Comparison of ENCODE assay signal across 27 cellular contexts in the genomic region with DNA sequence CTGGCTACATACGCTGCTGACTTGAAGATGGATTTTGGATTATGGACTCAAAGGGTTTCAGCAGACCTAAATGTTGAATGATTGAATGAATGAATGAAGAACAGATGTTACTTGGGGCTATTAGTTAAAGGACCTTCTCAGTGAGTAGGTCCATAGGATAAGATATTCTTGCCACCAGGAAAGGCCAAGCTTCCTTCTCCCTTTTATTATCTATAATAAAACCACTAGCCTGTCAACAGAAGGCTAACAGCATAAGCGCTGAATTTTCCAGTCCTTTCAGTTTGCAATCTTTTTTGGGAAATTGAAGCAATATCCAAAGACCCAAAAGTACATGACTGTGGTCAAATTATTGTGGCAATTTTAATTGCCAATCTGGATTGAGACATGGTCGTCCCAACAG.
"Had no signal": no experiment of that assay in that cellular context is flagged by ENCODE, and none has a peak within 500 bp of the region (broad histone marks: within the 10 kb centered on the region; RNA-seq: fewer than 3 reads in every experiment).

No MANE protein-coding gene starts in this region.

- H3K9me3 ChIP-seq: left ventricle myocardium inferior, neutrophil, right atrium auricular region, right lobe of liver, tibial nerve, uterus had no signal

- ATAC-seq: natural killer cell; right lobe of liver; stimulated activated memory B cell treated with anti-CD40 and anti-IgM and Interleukin-4, amounts not matched to agents 10 μg/mL and 1 μg/mL and 100 μg/mL, for 72 hours; stimulated activated naive CD8-positive, alpha-beta T cell treated with anti-CD3 and anti-CD28 coated beads, Interleukin-15, amount 100 ng/mL, for 72 hours had no signal

- H3K4me3 Mint-ChIP-seq: immature natural killer cell; natural killer cell; nephron progenitor cell; neural progenitor cell; stimulated activated memory B cell treated with anti-CD40 and anti-IgM and Interleukin-4, amounts not matched to agents 10 μg/mL and 1 μg/mL and 100 μg/mL, for 72 hours; stimulated activated naive CD8-positive, alpha-beta T cell treated with anti-CD3 and anti-CD28 coated beads, Interleukin-15, amount 100 ng/mL, for 72 hours; type B pancreatic cell had no signal

- H3K9me3 Mint-ChIP-seq: natural killer cell; nephron progenitor cell; neural progenitor cell; stimulated activated memory B cell treated with anti-CD40 and anti-IgM and Interleukin-4, amounts not matched to agents 10 μg/mL and 1 μg/mL and 100 μg/mL, for 72 hours; stimulated activated naive CD8-positive, alpha-beta T cell treated with anti-CD3 and anti-CD28 coated beads, Interleukin-15, amount 100 ng/mL, for 72 hours; type B pancreatic cell had no signal

- H3K36me3 Mint-ChIP-seq: natural killer cell; stimulated activated memory B cell treated with anti-CD40 and anti-IgM and Interleukin-4, amounts not matched to agents 10 μg/mL and 1 μg/mL and 100 μg/mL, for 72 hours; type B pancreatic cell had no signal

- H3K27ac Mint-ChIP-seq: immature natural killer cell; natural killer cell; nephron progenitor cell; neural progenitor cell; progenitor cell of endocrine pancreas; stimulated activated memory B cell treated with anti-CD40 and anti-IgM and Interleukin-4, amounts not matched to agents 10 μg/mL and 1 μg/mL and 100 μg/mL, for 72 hours; stimulated activated naive CD8-positive, alpha-beta T cell treated with anti-CD3 and anti-CD28 coated beads, Interleukin-15, amount 100 ng/mL, for 72 hours; type B pancreatic cell had no signal

- H3K36me3 ChIP-seq: left ventricle myocardium inferior, neural progenitor cell, neutrophil, right atrium auricular region, right lobe of liver, tibial nerve, uterus had no signal

- FAIRE-seq: islet of Langerhans, kidney had no signal

- H3K27me3 ChIP-seq: neural progenitor cell, neutrophil, right atrium auricular region, right lobe of liver, tibial nerve, uterus had no signal

- DNase-seq: hippocampal formation; immature natural killer cell; kidney; left ventricle myocardium inferior; midbrain; natural killer cell; nephron progenitor cell; occipital lobe; right lobe of liver; stimulated activated CD4-positive, alpha-beta T cell treated with anti-CD3 and anti-CD28 coated beads, Interleukin-1b, Interleukin-23, amount 100 ng/mL, for 48 hours; stimulated activated CD4-positive, alpha-beta T cell treated with anti-CD3 and anti-CD28 coated beads, Interleukin-2, amount 100 ng/mL, for 48 hours; stimulated activated CD4-positive, alpha-beta T cell treated with anti-CD3 and anti-CD28 coated beads, Interleukin-4, amount 100 ng/mL, for 4 hours; stimulated activated CD8-positive, alpha-beta memory T cell treated with anti-CD3 and anti-CD28 coated beads, Interleukin-4, amount 100 ng/mL, for 48 hours; stimulated activated naive CD4-positive, alpha-beta T cell treated with Interleukin-2 at 50 U/mL for 16 hours; stimulated activated naive CD8-positive, alpha-beta T cell treated with anti-CD3 and anti-CD28 coated beads, Interleukin-15, amount 100 ng/mL, for 72 hours; substantia nigra; uterus had no signal

- H3K4me2 ChIP-seq: neural progenitor cell, smooth muscle cell had no signal

- H3K4me1 Mint-ChIP-seq: stimulated activated memory B cell treated with anti-CD40 and anti-IgM and Interleukin-4, amounts not matched to agents 10 μg/mL and 1 μg/mL and 100 μg/mL, for 72 hours had no signal

- H3K4me1 ChIP-seq: left ventricle myocardium inferior, neural progenitor cell, right atrium auricular region, right lobe of liver, tibial nerve, uterus had no signal

- H2AFZ ChIP-seq: neural progenitor cell had no signal

- H3K27ac ChIP-seq: left ventricle myocardium inferior, neural progenitor cell, neutrophil, right atrium auricular region, right lobe of liver, tibial nerve, uterus had no signal

- H3K9ac ChIP-seq: neural progenitor cell had no signal

- H3K4me3 ChIP-seq: left ventricle myocardium inferior, lung, neural progenitor cell, right atrium auricular region, right lobe of liver, smooth muscle cell, tibial nerve, uterus had no signal

- H3K27me3 Mint-ChIP-seq: type B pancreatic cell had no signal
